In genomic region chr5:176629317-176629852, GRCh38 we compare ENCODE assay signal across 1 cellular context.
TF ChIP-seq lines count a peak whose summit lies in the region.

No MANE protein-coding gene starts in this region.

TF ChIP-seq in SK-N-SH, 30 proteins besides CTCF, POLR2A, EP300 and RAD21 (continued from another document):
- TF ChIP-seq REST (IDR thresholded peaks at IDR 0.05; ENCODE audit: low read depth, low read length) = no peak
- no peak for TF ChIP-seq MEF2A (IDR thresholded peaks at IDR 0.05; ENCODE audit: borderline replicate concordance, low read depth)
- no peak for TF ChIP-seq SIN3A (IDR thresholded peaks at IDR 0.05; ENCODE audit: borderline replicate concordance, low read depth, low read length)
- TF ChIP-seq RXRA (IDR thresholded peaks at IDR 0.05; ENCODE audit: borderline replicate concordance, low read depth) = no peak
- TF ChIP-seq CHD2 (IDR thresholded peaks at IDR 0.05; ENCODE audit: low read length, partially characterized antibody) = no peak
